8 cellular contexts compared by ENCODE assay signal in genomic region chr1:40039757-40040510, GRCh38. TPM values are rescaled to one million over a fixed set of nuclear protein-coding genes. Genes with fewer than 3 reads are reported as not detected.
A peak's percentile ranks its signal among the peaks of the same experiment; 100 is the strongest.
DNase-seq lines count a peak whose midpoint lies in the region; ATAC-seq and TF ChIP-seq lines count a peak whose summit lies in the region.

No MANE protein-coding gene starts in this region.

- H3K4me2 ChIP-seq in osteoblast (ENCODE audit: insufficient read depth, low read length), result peak overlapping the region; percentile 93

- peaks cover 43% of the 10 kb centered on the region for H3K79me2 ChIP-seq in osteoblast (ENCODE audit: insufficient read depth, low read length)

- peak overlapping the region; percentile 91 for H2AFZ ChIP-seq in osteoblast (ENCODE audit: low read length)

- TF ChIP-seq EP300 in tibial nerve (IDR thresholded peaks at IDR 0.05), result peak in 1 of 2 donors; percentile 99

- no peak for TF ChIP-seq CTCF in osteoblast (IDR thresholded peaks at IDR 0.05; ENCODE audit: extremely low read depth, low read depth, low read length)
- no peak for TF ChIP-seq CTCF in tibial nerve (IDR thresholded peaks at IDR 0.05)

- ATAC-seq in GM21737 (IDR thresholded peaks at IDR 0.05; ENCODE audit: unreplicated experiment), result peak; percentile 52

- H3K4me1 ChIP-seq in SJSA1 (replicated peaks) (peaks cover 34% of the 10 kb centered on the region), osteoblast (ENCODE audit: insufficient read depth, low read length) (peaks cover 42% of the 10 kb centered on the region), tibial nerve (peaks cover 0 to 72% (median 36%) of the 10 kb centered on the region in 4 donors)

- H3K36me3 ChIP-seq in SJSA1 (peaks cover 36% of the 10 kb centered on the region), osteoblast (ENCODE audit: insufficient read depth, low read length) (peaks cover 10% of the 10 kb centered on the region), tibial nerve (peaks cover 0 to 7% (median 0%) of the 10 kb centered on the region in 3 donors)

- H3K9me3 ChIP-seq in SJSA1 (replicated peaks), result no peaks in the 10 kb centered on the region
- H3K9me3 ChIP-seq in osteoblast (ENCODE audit: low read depth, low read length), result no peaks in the 10 kb centered on the region
- no peaks in the 10 kb centered on the region for H3K9me3 ChIP-seq in tibial nerve

- peak overlapping the region; percentile 98 for H3K27ac ChIP-seq in SJSA1
- H3K27ac ChIP-seq in osteoblast (ENCODE audit: low read depth, low read length), result peak overlapping the region; percentile 95
- peak overlapping the region; percentile 96 to 100 (median 98) for H3K27ac ChIP-seq in tibial nerve

- peak; percentile 88 to 95 for TF ChIP-seq POLR2A in tibial nerve (IDR thresholded peaks at IDR 0.05)

- in situ Hi-C loops in KBM-7 (cut with MboI; ENCODE audit: low pct_unique_long_range_greater_than_20kb, low sequenced_read_pairs), result no loop called here

- no peaks in the 10 kb centered on the region for H3K27me3 ChIP-seq in SJSA1 (replicated peaks)
- no peaks in the 10 kb centered on the region for H3K27me3 ChIP-seq in osteoblast (ENCODE audit: insufficient read depth, low read length)
- no peaks in the 10 kb centered on the region for H3K27me3 ChIP-seq in tibial nerve

- peak; percentile 90 for DNase-seq in ELR (ENCODE audit: low read depth)
- DNase-seq in KBM-7, result peak; percentile 88
- peak; percentile 97 for DNase-seq in SJSA1 (ENCODE audit: low read depth in 1 of 2, low spot score in 2 of 2)
- peak; percentile 62 for DNase-seq in activated naive CD4-positive, alpha-beta T cell treated with Interleukin-2 at 50 U/mL for 16 hours
- DNase-seq in germinal center (ENCODE audit: low spot score), result peak; percentile 72
- peak; percentile 91 for DNase-seq in osteoblast (ENCODE audit: insufficient read length, low spot score, missing footprints)
- DNase-seq in tibial nerve (ENCODE audit: low spot score in 2 of 2), result peak; percentile 78 to 84

- peaks cover 33% of the 10 kb centered on the region for H4K20me1 ChIP-seq in osteoblast (ENCODE audit: insufficient read depth, low read length)

- H3K4me3 ChIP-seq in SJSA1, result peak overlapping the region; percentile 83
- H3K4me3 ChIP-seq in osteoblast (ENCODE audit: insufficient read depth, low read length), result peak overlapping the region; percentile 90
- peak overlapping the region; percentile 62 to 96 (median 84) for H3K4me3 ChIP-seq in tibial nerve

- 0% methylated on average over 19 to 33 of the region's 52 CpGs for WGBS in tibial nerve, 2 donors

RNA-seq across cellular contexts. Expression of gene CAP1, which starts 0.6 kb away (rescaled TPM):
- 331 and 642 TPM in 2 replicates for total RNA-seq in SJSA1 (2014; rRNA removed; shearing (Covaris generic))
- 384 and 390 TPM in 2 replicates for total RNA-seq in osteoblast
- 100 to 1,000 TPM; 210 to 281 (median 227) TPM for total RNA-seq in tibial nerve

RNA-seq across cellular contexts. Expression of gene PPT1, which starts 57.1 kb away (rescaled TPM):
- 85.2 and 109 TPM in 2 replicates for total RNA-seq in SJSA1 (2014; rRNA removed; shearing (Covaris generic))
- total RNA-seq in osteoblast (40.9 and 43.3 TPM in 2 replicates), tibial nerve (10 to 100 TPM; 52.8 to 88.5 (median 58.7) TPM)

Comparison
In these comparisons a context has a peak if more than half of its experiments do, and no peak if none do; other contexts are left out.
1. Peak in every context shown above with its lines: DNase-seq, ATAC-seq, H3K4me3 ChIP-seq and H3K27ac ChIP-seq.